1 cellular context compared by ENCODE assay signal in the genomic region with DNA sequence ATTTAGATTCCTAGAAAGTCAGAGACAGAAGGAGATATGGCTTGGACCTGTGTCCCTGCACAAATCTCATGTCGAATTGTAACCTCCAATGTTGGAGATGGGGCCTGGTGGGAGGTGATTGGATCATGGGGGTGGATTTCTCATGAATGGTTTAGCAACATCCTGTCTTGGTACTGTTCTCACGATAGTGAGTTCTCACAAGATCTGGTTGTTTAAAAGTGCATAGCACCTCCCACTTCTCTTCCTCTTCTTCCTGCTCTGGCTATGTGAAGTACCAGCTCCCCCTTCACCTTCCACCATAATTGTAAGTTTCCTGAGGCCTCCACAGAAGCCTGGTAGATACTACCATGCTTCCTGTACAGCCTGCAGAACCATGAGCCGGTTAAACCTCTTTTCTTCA.
TF ChIP-seq lines count a peak whose summit lies in the region.

No MANE protein-coding gene starts in this region.

TF ChIP-seq in IMR-90, 13 proteins besides CTCF, POLR2A, EP300 and RAD21 (continued from another document):
- TF ChIP-seq SMC3 (IDR thresholded peaks at IDR 0.05; ENCODE audit: low read depth, low read length), result no peak
- TF ChIP-seq CEBPB (IDR thresholded peaks at IDR 0.05; ENCODE audit: low read depth, low read length), result no peak
- TF ChIP-seq RCOR1 (IDR thresholded peaks at IDR 0.05; ENCODE audit: insufficient replicate concordance, low read length), result no peak
